15 cellular contexts compared by ENCODE assay signal in the genomic region with DNA sequence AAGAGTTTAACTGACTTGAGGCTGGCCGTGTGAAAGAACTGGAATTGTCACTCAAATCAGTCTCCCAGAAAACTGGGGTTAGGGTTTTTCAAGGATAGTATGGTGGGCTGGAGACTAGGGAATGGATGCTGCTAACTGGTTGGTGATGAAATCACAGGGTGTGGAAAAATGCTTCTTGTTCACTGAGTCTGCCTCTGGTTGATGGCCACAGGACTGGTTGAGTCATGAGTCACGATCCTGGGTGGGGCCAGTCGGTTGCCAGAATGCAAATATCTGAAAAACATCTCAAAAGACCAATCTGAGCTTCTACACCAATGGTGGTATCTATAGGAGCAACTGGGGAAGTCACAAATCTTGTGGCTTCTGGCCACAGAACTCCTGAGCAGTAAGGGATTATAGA. TPM values are rescaled to one million over a fixed set of nuclear protein-coding genes. Genes with fewer than 3 reads are reported as not detected.
DNase-seq lines count a peak whose midpoint lies in the region; ATAC-seq and TF ChIP-seq lines count a peak whose summit lies in the region.
"Had no signal": no experiment of that assay in that cellular context is flagged by ENCODE, and none has a peak within 500 bp of the region (broad histone marks: within the 10 kb centered on the region; RNA-seq: fewer than 3 reads in every experiment).

No MANE protein-coding gene starts in this region.

- H3K18ac ChIP-seq in IMR-90 (ENCODE audit: low read depth, low read length): no peak overlapping the region; the same call in 1 of the 2 replicates

- no peaks in the 10 kb centered on the region; the same call in 1 of the 2 replicates for H3K27me3 ChIP-seq in IMR-90 (ENCODE audit: control insufficient read depth, insufficient read depth, low read length)
- H3K27me3 ChIP-seq: vagina had no signal

- peaks cover 6% of the 10 kb centered on the region for H3K4me1 ChIP-seq in IMR-90 (ENCODE audit: control insufficient read depth, insufficient read depth, low read length)
- H3K4me1 ChIP-seq: vagina had no signal

- H2AK9ac ChIP-seq in IMR-90 (replicated peaks; ENCODE audit: low read depth, low read length, poor library complexity): peak overlapping the region; percentile 77

- H2AFZ ChIP-seq in IMR-90 (replicated peaks; ENCODE audit: low read length, poor library complexity): peak overlapping the region; percentile 78

- DNase-seq in AG08396 (ENCODE audit: low spot score): peak; percentile 89
- DNase-seq in IMR-90: peak; percentile 85
- peak; percentile 85 for DNase-seq in astrocyte of the hippocampus (ENCODE audit: low read depth, low spot score)
- peak; percentile 74 for DNase-seq in islet precursor cell
- no peak for DNase-seq in HK-2 (ENCODE audit: unreplicated experiment)
- DNase-seq in stimulated activated CD4-positive, alpha-beta T cell treated with anti-CD3 and anti-CD28 coated beads, Interleukin-1b, Interleukin-23, amount 100 ng/mL, for 48 hours: no peak
- DNase-seq: activated CD8-positive, alpha-beta memory T cell treated with anti-CD3 and anti-CD28 coated beads, Interleukin-2, amount 10 ng/mL, durations not matched to agents 7 days and 5 days; activated naive CD8-positive, alpha-beta T cell treated with anti-CD3 and anti-CD28 coated beads, Interleukin-2, amount 50 U/mL, for 24 hours; CD4-positive, CD25-positive, alpha-beta regulatory T cell; KG1; naive thymus-derived CD4-positive, alpha-beta T cell had no signal

- H3K23ac ChIP-seq in IMR-90 (ENCODE audit: low read depth, low read length): peak overlapping the region; percentile 83; the same call in 1 of the 2 replicates

- dilution Hi-C loops in IMR-90 (cut with HindIII; ENCODE audit: low sequenced_read_pairs, unreplicated experiment): no loop called here

- no peak overlapping the region for H3K27ac ChIP-seq in IMR-90 (ENCODE audit: insufficient read depth, low read length)
- H3K27ac ChIP-seq: vagina had no signal

- POLR2A ChIA-PET in IMR-90 (lab: Charles Lee; ENCODE audit: unreplicated experiment): interaction anchor here (0.6 kb wide), 1 partner anchor 40 kb away, joined by 3 read pairs; no protein-coding TSS in a partner anchor

- H3K9me3 ChIP-seq in IMR-90 (ENCODE audit: control insufficient read depth, insufficient read depth, low read length): no peaks in the 10 kb centered on the region
- H3K9me3 ChIP-seq: vagina had no signal

- WGBS in IMR-90 (ENCODE audit: extremely low coverage in 2 of 2, insufficient read length in 1 of 2), 2 experiments: 100% methylated on average over 1 of the region's 3 CpGs; no CpG with 5 or more reads in 1 of the 2 experiments

- no TSS peak for BruUV-seq in IMR-90 (replicated peaks; lab: Mats Ljungman, UMichigan)

- CTCF ChIA-PET in IMR-90 (lab: Yijun Ruan, JAX): no interaction called here

- H4K5ac ChIP-seq in IMR-90 (ENCODE audit: low read depth, low read length): no peak overlapping the region

- peak; percentile 70 for ATAC-seq in IMR-90 (ENCODE audit: low read depth)
- no peak for ATAC-seq in GM21447 (IDR thresholded peaks at IDR 0.05; ENCODE audit: unreplicated experiment)
- ATAC-seq in HG03280 (IDR thresholded peaks at IDR 0.05; ENCODE audit: unreplicated experiment): no peak
- ATAC-seq: activated CD8-positive, alpha-beta memory T cell treated with anti-CD3 and anti-CD28 coated beads, Interleukin-2, amount 10 ng/mL, durations not matched to agents 7 days and 5 days; activated naive CD8-positive, alpha-beta T cell treated with anti-CD3 and anti-CD28 coated beads, Interleukin-2, amount 50 U/mL, for 24 hours; naive thymus-derived CD4-positive, alpha-beta T cell; Panc1 had no signal

- peak overlapping the region; percentile 90 for H2BK120ac ChIP-seq in IMR-90 (ENCODE audit: low read depth, low read length)

- H2BK15ac ChIP-seq in IMR-90 (ENCODE audit: low read depth, low read length): peak overlapping the region; percentile 13; the same call in 1 of the 3 replicates

- no peak overlapping the region for H3K4me2 ChIP-seq in IMR-90 (ENCODE audit: low read depth, low read length)

- TF ChIP-seq RAD21 in IMR-90 (IDR thresholded peaks at IDR 0.05; ENCODE audit: low read length): no peak

- no peak for TF ChIP-seq CTCF in IMR-90 (conservative IDR thresholded peaks at IDR 0.05; ENCODE audit: low read depth, low read length)

- peak overlapping the region; percentile 84 for H4K91ac ChIP-seq in IMR-90 (ENCODE audit: insufficient read depth, low read depth, low read length)

- intact Hi-C loops in IMR-90 (cut with micrococcal nuclease): loop anchor here (2.0 kb wide), 1 partner anchor 32 kb away; no protein-coding TSS in a partner anchor

- peak overlapping the region; percentile 63; the same call in 1 of the 2 replicates for H3K14ac ChIP-seq in IMR-90 (replicated peaks; ENCODE audit: low read depth, low read length)

- H4K20me1 ChIP-seq in IMR-90 (ENCODE audit: insufficient read depth, low read length): no peaks in the 10 kb centered on the region

- H3K4me3 ChIP-seq in IMR-90 (ENCODE audit: insufficient read depth, low read depth, low read length): no peak overlapping the region
- H3K4me3 ChIP-seq: vagina had no signal

- H4K8ac ChIP-seq in IMR-90 (ENCODE audit: low read depth in 2 of 2, low read length in 2 of 2): peak overlapping the region in 1 of 2 experiments; percentile 80; a peak in 2 of 4 replicates

- H3K4ac ChIP-seq in IMR-90 (ENCODE audit: low read depth, low read length): peak overlapping the region; percentile 90

- peak overlapping the region; percentile 93 for H2BK20ac ChIP-seq in IMR-90 (ENCODE audit: low read depth, low read length)

- no peak for TF ChIP-seq POLR2A in IMR-90 (IDR thresholded peaks at IDR 0.05; ENCODE audit: low read depth, low read length)

- no peak overlapping the region for H2BK5ac ChIP-seq in IMR-90 (ENCODE audit: low read depth, low read length, poor library complexity, severe bottlenecking)

- no peaks in the 10 kb centered on the region for H3K36me3 ChIP-seq in IMR-90 (ENCODE audit: control insufficient read depth, insufficient read depth, low read length)
- H3K36me3 ChIP-seq: vagina had no signal

- in situ Hi-C loops in IMR-90 (cut with MboI; ENCODE audit: low sequenced_read_pairs): no loop called here

- no peaks in the 10 kb centered on the region for H3K79me1 ChIP-seq in IMR-90 (ENCODE audit: low read depth in 1 of 2, low read length in 2 of 2)

- peaks cover 7% of the 10 kb centered on the region; the same call in 1 of the 2 replicates for H3K9me1 ChIP-seq in IMR-90 (ENCODE audit: insufficient read depth, low read length)

- H2AK5ac ChIP-seq in IMR-90 (ENCODE audit: low read depth, low read length): no peak overlapping the region; the same call in 1 of the 2 replicates

- H3K56ac ChIP-seq in IMR-90 (ENCODE audit: extremely low read depth, insufficient read depth, low read length): no peak overlapping the region

- H3K9ac ChIP-seq in IMR-90 (ENCODE audit: low read depth, low read length): no peak overlapping the region

TF ChIP-seq in IMR-90, 13 proteins besides CTCF, POLR2A, EP300 and RAD21:
- TF ChIP-seq BHLHE40 (IDR thresholded peaks at IDR 0.05; ENCODE audit: low read depth, low read length) (peak; percentile 76; the same call in 1 of the 2 replicates), FOS (IDR thresholded peaks at IDR 0.05; ENCODE audit: low read depth, low read length) (peak; percentile 63; the same call in 1 of the 2 replicates), MAZ (IDR thresholded peaks at IDR 0.05; ENCODE audit: borderline replicate concordance, low read depth, low read length) (0 out of 2 replicates have a peak, but pooled peaks have one; percentile 37), CEBPB (IDR thresholded peaks at IDR 0.05; ENCODE audit: low read depth, low read length) (peak; percentile 92), RCOR1 (IDR thresholded peaks at IDR 0.05; ENCODE audit: insufficient replicate concordance, low read length) (no peak)
- TF ChIP-seq, protein P1, sequence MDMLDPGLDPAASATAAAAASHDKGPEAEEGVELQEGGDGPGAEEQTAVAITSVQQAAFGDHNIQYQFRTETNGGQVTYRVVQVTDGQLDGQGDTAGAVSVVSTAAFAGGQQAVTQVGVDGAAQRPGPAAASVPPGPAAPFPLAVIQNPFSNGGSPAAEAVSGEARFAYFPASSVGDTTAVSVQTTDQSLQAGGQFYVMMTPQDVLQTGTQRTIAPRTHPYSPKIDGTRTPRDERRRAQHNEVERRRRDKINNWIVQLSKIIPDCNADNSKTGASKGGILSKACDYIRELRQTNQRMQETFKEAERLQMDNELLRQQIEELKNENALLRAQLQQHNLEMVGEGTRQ (IDR thresholded peaks at IDR 0.05; ENCODE audit: low read depth, low read length): peak; percentile 10; the same call in 1 of the 2 replicates

RNA-seq across cellular contexts. Expression of gene BAMBI, which starts 16.3 kb away (rescaled TPM):
- 19.4 and 20.8 TPM in 2 replicates for total RNA-seq in IMR-90 (2012; rRNA removed)
- polyA plus RNA-seq in IMR-90 (2012; rRNA removed): 13.4 and 14.4 TPM in 2 replicates
- polyA plus RNA-seq in IMR-90 (2012; cell fraction: cytosol; rRNA removed): 8.3 and 14.5 TPM in 2 replicates
- polyA plus RNA-seq in IMR-90 (2012; cell fraction: nucleus; rRNA removed; ENCODE audit: low replicate concordance): 8.6 and 10.7 TPM in 2 replicates
- polyA plus RNA-seq: naive thymus-derived CD4-positive, alpha-beta T cell had no signal

Comparison
In these comparisons a context has a peak if more than half of its experiments do, and no peak if none do; other contexts are left out.
1. DNase-seq: peak in AG08396 (single experiment), IMR-90 (single experiment), astrocyte of the hippocampus (single experiment) and islet precursor cell (single experiment); none in HK-2 (single experiment) and stimulated activated CD4-positive, alpha-beta T cell treated with anti-CD3 and anti-CD28 coated beads, Interleukin-1b, Interleukin-23, amount 100 ng/mL, for 48 hours (single experiment).